Comparison of ENCODE assay signal across 13 cellular contexts in genomic region chr2:15799432-15799827, GRCh38.
DNase-seq lines count a peak whose midpoint lies in the region; ATAC-seq and TF ChIP-seq lines count a peak whose summit lies in the region.
"Had no signal": no experiment of that assay in that cellular context is flagged by ENCODE, and none has a peak within 500 bp of the region (broad histone marks: within the 10 kb centered on the region; RNA-seq: fewer than 3 reads in every experiment).

No MANE protein-coding gene starts in this region.

- ATAC-seq in GM21360 (IDR thresholded peaks at IDR 0.05; ENCODE audit: unreplicated experiment) (peak; percentile 64), HG03432 (IDR thresholded peaks at IDR 0.05; ENCODE audit: unreplicated experiment) (peak; percentile 71), foreskin keratinocyte (peak; percentile 87)

- BruUV-seq in Calu3 (replicated peaks; lab: Mats Ljungman, UMichigan): no TSS peak

- intact Hi-C loops in Calu3 (cut with micrococcal nuclease; ENCODE audit: unreplicated experiment): loop anchor here (5.0 to 10.0 kb wide), 2 partner anchors 143 to 695 kb away; partner anchors contain the start of gene MYCN

- CTCF ChIA-PET in Calu3 (lab: Charles Lee): interaction anchor here (1.4 kb wide), 1 partner anchor 140 kb away, joined by 4 read pairs; no protein-coding TSS in a partner anchor

- H3K4me3 Mint-ChIP-seq in Calu3 (ENCODE audit: low read depth, unreplicated experiment): no peak overlapping the region
- H3K4me3 Mint-ChIP-seq: nephron had no signal

- H3K27me3 ChIP-seq in foreskin keratinocyte: no peaks in the 10 kb centered on the region

- H3K9me3 Mint-ChIP-seq in Calu3 (ENCODE audit: low read depth, unreplicated experiment): no peaks in the 10 kb centered on the region
- H3K9me3 Mint-ChIP-seq: nephron had no signal

- peaks cover 60% of the 10 kb centered on the region for H3K27me3 Mint-ChIP-seq in Calu3 (ENCODE audit: unreplicated experiment)

- H3K27ac Mint-ChIP-seq in Calu3 (ENCODE audit: unreplicated experiment): no peak overlapping the region
- H3K27ac Mint-ChIP-seq: nephron had no signal

- DNase-seq in Calu3 (peak; percentile 13), foreskin keratinocyte (peak; percentile 5 to 41), LoVo (ENCODE audit: low spot score) (no peak), foreskin melanocyte (no peak), NCI-H1694 (lab: John Stamatoyannopoulos, UW) (no peak)
- DNase-seq in activated T-cell treated with anti-CD3 and anti-CD28 coated beads, Interleukin-2, amount 50 U/mL, for 48 hours: no peak
- DNase-seq: activated CD4-positive, alpha-beta T cell treated with anti-CD3 and anti-CD28 coated beads for 48 hours; AML-193; central memory CD4-positive, alpha-beta T cell; NCI-H1092 treated with DMSO at 0.1 percent for 48 hours had no signal

- no peak overlapping the region for H3K27ac ChIP-seq in foreskin keratinocyte

- no peaks in the 10 kb centered on the region for H3K36me3 Mint-ChIP-seq in Calu3 (ENCODE audit: insufficient read depth, unreplicated experiment)

- TF ChIP-seq CTCF in Calu3 (IDR thresholded peaks at IDR 0.05; ENCODE audit: unreplicated experiment) (no peak), foreskin keratinocyte (conservative IDR thresholded peaks at IDR 0.05) (no peak)

- H3K4me1 ChIP-seq in foreskin keratinocyte: no peaks in the 10 kb centered on the region

- peaks cover 12% of the 10 kb centered on the region for H3K4me1 Mint-ChIP-seq in Calu3 (ENCODE audit: low read depth, unreplicated experiment)

Comparison
In these comparisons a context has a peak if more than half of its experiments do, and no peak if none do; other contexts are left out.
1. DNase-seq: peak in Calu3 (single experiment) and foreskin keratinocyte (2 of 2); none in activated T-cell treated with anti-CD3 and anti-CD28 coated beads, Interleukin-2, amount 50 U/mL, for 48 hours (0 of 2), LoVo (single experiment), foreskin melanocyte (single experiment) and NCI-H1694 (single experiment).
2. Peak in every context shown above with its lines, with median percentiles within 50 percentile points of each other: ATAC-seq.